In genomic region chr2:55518846-55519167, GRCh38 we compare ENCODE assay signal across 8 cellular contexts. TPM values are rescaled to one million over a fixed set of nuclear protein-coding genes. Genes with fewer than 3 reads are reported as not detected.
DNase-seq lines count a peak whose midpoint lies in the region; ATAC-seq and TF ChIP-seq lines count a peak whose summit lies in the region.

No MANE protein-coding gene starts in this region.

- no peaks in the 10 kb centered on the region for H3K27me3 ChIP-seq in Panc1 (ENCODE audit: control insufficient read depth, insufficient read depth, low read length)
- H3K27me3 ChIP-seq in effector memory CD4-positive, alpha-beta T cell (replicated peaks; ENCODE audit: control insufficient read depth, insufficient read depth, low read length, poor library complexity, severe bottlenecking): no peaks in the 10 kb centered on the region

- peaks cover 6% of the 10 kb centered on the region; the same call in 1 of the 2 replicates for H3K4me1 ChIP-seq in Panc1 (ENCODE audit: control insufficient read depth, insufficient read depth, low read length)
- peaks cover 5% of the 10 kb centered on the region for H3K4me1 ChIP-seq in effector memory CD4-positive, alpha-beta T cell (ENCODE audit: control insufficient read depth, insufficient read depth, low read length, poor library complexity, severe bottlenecking)

- H3K36me3 Mint-ChIP-seq in activated T-cell treated with anti-CD3 and anti-CD28 coated beads, Interleukin-2, amount 50 U/mL, for 4 hours (ENCODE audit: insufficient read depth): peaks cover 3% of the 10 kb centered on the region

- intact Hi-C loops in Panc1 (cut with micrococcal nuclease; ENCODE audit: unreplicated experiment): no loop called here

- BruUV-seq in Panc1 (replicated peaks; lab: Mats Ljungman, UMichigan): TSS peak; percentile 78

- in situ Hi-C loops in Panc1 (cut with HindIII; ENCODE audit: low pct_unique_long_range_greater_than_20kb, low sequenced_read_pairs): no loop called here

- H3K27ac ChIP-seq in Panc1 (ENCODE audit: low read length): peak overlapping the region; percentile 80
- H3K27ac ChIP-seq in effector memory CD4-positive, alpha-beta T cell (ENCODE audit: insufficient read depth, low read length, poor library complexity, severe bottlenecking): peak overlapping the region; percentile 93

- H3K27me3 Mint-ChIP-seq in activated T-cell treated with anti-CD3 and anti-CD28 coated beads, Interleukin-2, amount 50 U/mL, for 4 hours (ENCODE audit: low read depth): no peaks in the 10 kb centered on the region

- TF ChIP-seq CTCF in Panc1 (IDR thresholded peaks at IDR 0.05): no peak

- ATAC-seq in activated T-cell treated with anti-CD3 and anti-CD28 coated beads, Interleukin-2, amount 50 U/mL, for 4 hours: peak in 1 of 2 donors; percentile 4
- ATAC-seq in HG02798 (IDR thresholded peaks at IDR 0.05; ENCODE audit: poor library complexity, unreplicated experiment) (peak; percentile 1), Panc1 (peak; percentile 17)

- POLR2A ChIA-PET in Panc1 (lab: Charles Lee): interaction anchor here (0.6 to 1.6 kb wide), 5 partner anchors 16 to 50 kb away, joined by 3 to 5 read pairs (median 3); no protein-coding TSS in a partner anchor

- peak overlapping the region; percentile 83 to 98 for H3K4me3 ChIP-seq in Panc1 (ENCODE audit: low read depth in 2 of 2, low read length in 2 of 2)
- peak overlapping the region; percentile 88 for H3K4me3 ChIP-seq in effector memory CD4-positive, alpha-beta T cell (ENCODE audit: insufficient read depth, low read depth, low read length, poor library complexity, severe bottlenecking)

- H3K9me3 ChIP-seq in Panc1 (ENCODE audit: control insufficient read depth, insufficient read depth, low read depth, low read length): no peaks in the 10 kb centered on the region
- H3K9me3 ChIP-seq in effector memory CD4-positive, alpha-beta T cell (ENCODE audit: control insufficient read depth, low read length): no peaks in the 10 kb centered on the region

- CTCF ChIA-PET in Panc1 (lab: Charles Lee): interaction anchor here (0.6 kb wide), 1 partner anchor 41 kb away, joined by 3 read pairs; no protein-coding TSS in a partner anchor

- H3K9me3 Mint-ChIP-seq in activated T-cell treated with anti-CD3 and anti-CD28 coated beads, Interleukin-2, amount 50 U/mL, for 4 hours: no peaks in the 10 kb centered on the region

- H3K4me3 Mint-ChIP-seq in activated T-cell treated with anti-CD3 and anti-CD28 coated beads, Interleukin-2, amount 50 U/mL, for 4 hours: peak overlapping the region; percentile 99

- peaks cover 19% of the 10 kb centered on the region for H3K4me1 Mint-ChIP-seq in activated T-cell treated with anti-CD3 and anti-CD28 coated beads, Interleukin-2, amount 50 U/mL, for 4 hours (ENCODE audit: low read depth)

- no peaks in the 10 kb centered on the region; the same call in 1 of the 2 replicates for H3K36me3 ChIP-seq in Panc1 (ENCODE audit: control insufficient read depth, insufficient read depth, low read length)
- H3K36me3 ChIP-seq in effector memory CD4-positive, alpha-beta T cell (ENCODE audit: control insufficient read depth, insufficient read depth, low read length): peaks cover 3% of the 10 kb centered on the region

- no peak for DNase-seq in activated T-cell treated with anti-CD3 and anti-CD28 coated beads, Interleukin-2, amount 50 U/mL, for 4 hours
- no peak for DNase-seq in activated T-cell treated with anti-CD3 and anti-CD28 coated beads, Interleukin-2, amount 50 U/mL, for 48 hours
- DNase-seq in Panc1 (ENCODE audit: low read depth, low spot score) (no peak), midbrain (lab: John Stamatoyannopoulos, UW) (peak; percentile 38), GOT3 (lab: John Stamatoyannopoulos, UW) (no peak), NCI-H1694 treated with DMSO at 0.1 percent for 48 hours (lab: John Stamatoyannopoulos, UW) (no peak)
- no peak for DNase-seq in effector memory CD4-positive, alpha-beta T cell

RNA-seq across cellular contexts. Expression of gene CFAP36, which starts 0.7 kb away (rescaled TPM):
- total RNA-seq in activated T-cell treated with anti-CD3 and anti-CD28 coated beads, Interleukin-2, amount 50 U/mL, for 4 hours: 10 to 100 TPM; 24.0 to 26.0 (median 25.8) TPM
- total RNA-seq in Panc1 (2021; ENCODE audit: unreplicated experiment): 41.5 TPM
- 34.0 TPM for polyA plus RNA-seq in Panc1 (2012; ENCODE audit: insufficient read length)
